Comparison of ENCODE assay signal across 17 cellular contexts in genomic region chr12:62252576-62252975, GRCh38. TPM values are rescaled to one million over a fixed set of nuclear protein-coding genes. Genes with fewer than 3 reads are reported as not detected.
DNase-seq lines count a peak whose midpoint lies in the region; ATAC-seq and TF ChIP-seq lines count a peak whose summit lies in the region.
"Had no signal": no experiment of that assay in that cellular context is flagged by ENCODE, and none has a peak within 500 bp of the region (broad histone marks: within the 10 kb centered on the region; RNA-seq: fewer than 3 reads in every experiment).

No MANE protein-coding gene starts in this region.

- H2BK20ac ChIP-seq in IMR-90 (ENCODE audit: low read depth, low read length), result no peak overlapping the region

- H3K27ac Mint-ChIP-seq in activated naive CD4-positive, alpha-beta T cell treated with anti-CD3 and anti-CD28 coated beads, Interleukin-2, amount 10 ng/mL, durations not matched to agents 7 days and 5 days, result peak overlapping the region; percentile 99
- H3K27ac Mint-ChIP-seq in activated naive CD4-positive, alpha-beta T cell treated with anti-CD3 and anti-CD28 coated beads for 36 hours, result no peak overlapping the region
- H3K27ac Mint-ChIP-seq: IgD-negative memory B cell had no signal

- no peak overlapping the region for H2BK5ac ChIP-seq in IMR-90 (ENCODE audit: low read depth, low read length, poor library complexity, severe bottlenecking)

- no peak overlapping the region for H3K4me2 ChIP-seq in IMR-90 (ENCODE audit: low read depth, low read length)

- POLR2A ChIA-PET in IMR-90 (lab: Charles Lee; ENCODE audit: unreplicated experiment), result no interaction called here

- ATAC-seq in IMR-90 (ENCODE audit: low read depth) (peak; percentile 31; the same call in 1 of the 2 replicates), HG03432 (IDR thresholded peaks at IDR 0.05; ENCODE audit: unreplicated experiment) (no peak)

- H3K4me1 ChIP-seq in IMR-90 (ENCODE audit: control insufficient read depth, insufficient read depth, low read length), result peaks cover 3% of the 10 kb centered on the region; the same call in 1 of the 2 replicates

- H3K27me3 ChIP-seq in IMR-90 (ENCODE audit: control insufficient read depth, insufficient read depth, low read length), result no peaks in the 10 kb centered on the region

- H3K14ac ChIP-seq in IMR-90 (replicated peaks; ENCODE audit: low read depth, low read length), result no peak overlapping the region

- TF ChIP-seq POLR2A in IMR-90 (IDR thresholded peaks at IDR 0.05; ENCODE audit: low read depth, low read length), result no peak

- TF ChIP-seq RAD21 in IMR-90 (IDR thresholded peaks at IDR 0.05; ENCODE audit: low read length), result no peak

- H4K8ac ChIP-seq in IMR-90 (ENCODE audit: low read depth in 2 of 2, low read length in 2 of 2), result no peak overlapping the region

- no peak overlapping the region for H3K4ac ChIP-seq in IMR-90 (ENCODE audit: low read depth, low read length)

- no peak overlapping the region for H3K18ac ChIP-seq in IMR-90 (ENCODE audit: low read depth, low read length)

- DNase-seq in activated naive CD4-positive, alpha-beta T cell treated with anti-CD3 and anti-CD28 coated beads, Interleukin-2, amount 10 ng/mL, durations not matched to agents 7 days and 5 days, result no peak
- DNase-seq in activated naive CD4-positive, alpha-beta T cell treated with anti-CD3 and anti-CD28 coated beads for 36 hours, result no peak
- peak; percentile 54 for DNase-seq in IMR-90
- DNase-seq in epithelial cell of esophagus (ENCODE audit: low read depth), result peak; percentile 30
- no peak for DNase-seq in amygdala (lab: John Stamatoyannopoulos, UW)
- DNase-seq in GM03348 (ENCODE audit: low spot score), result no peak
- DNase-seq: C1 segment of cervical spinal cord; H7; MV-4-11; NCI-H1417; NCI-H187 treated with DMSO at 0.1 percent for 48 hours; NCI-H2171; NCI-H446; NK-92 treated with Interleukin-12 subunit alpha and Interleukin-12 subunit beta, amount 100 ng/mL, for 24 hours; SHP77 treated with DMSO at 0.1 percent for 48 hours had no signal

- no peaks in the 10 kb centered on the region for H4K20me1 ChIP-seq in IMR-90 (ENCODE audit: insufficient read depth, low read length)

- H3K9me3 Mint-ChIP-seq in activated naive CD4-positive, alpha-beta T cell treated with anti-CD3 and anti-CD28 coated beads, Interleukin-2, amount 10 ng/mL, durations not matched to agents 7 days and 5 days, result peaks cover 4% of the 10 kb centered on the region
- no peaks in the 10 kb centered on the region for H3K9me3 Mint-ChIP-seq in activated naive CD4-positive, alpha-beta T cell treated with anti-CD3 and anti-CD28 coated beads for 36 hours
- H3K9me3 Mint-ChIP-seq: IgD-negative memory B cell had no signal

- no peak for TF ChIP-seq CTCF in IMR-90 (conservative IDR thresholded peaks at IDR 0.05; ENCODE audit: low read depth, low read length)
- no peak for TF ChIP-seq CTCF in epithelial cell of esophagus (IDR thresholded peaks at IDR 0.05; ENCODE audit: insufficient read depth, low read depth, low read length, missing control alignments)

- in situ Hi-C loops in IMR-90 (cut with MboI; ENCODE audit: low sequenced_read_pairs), result no loop called here

- H3K4me3 ChIP-seq in IMR-90 (ENCODE audit: insufficient read depth, low read depth, low read length), result no peak overlapping the region
- no peak overlapping the region for H3K4me3 ChIP-seq in epithelial cell of esophagus (ENCODE audit: low read length)

- no peak overlapping the region for H4K5ac ChIP-seq in IMR-90 (ENCODE audit: low read depth, low read length)

- BruUV-seq in IMR-90 (replicated peaks; lab: Mats Ljungman, UMichigan), result no TSS peak

- no peak overlapping the region for H3K27ac ChIP-seq in IMR-90 (ENCODE audit: insufficient read depth, low read length)

- no peak overlapping the region for H3K4me3 Mint-ChIP-seq in activated naive CD4-positive, alpha-beta T cell treated with anti-CD3 and anti-CD28 coated beads, Interleukin-2, amount 10 ng/mL, durations not matched to agents 7 days and 5 days
- H3K4me3 Mint-ChIP-seq in activated naive CD4-positive, alpha-beta T cell treated with anti-CD3 and anti-CD28 coated beads for 36 hours, result no peak overlapping the region
- H3K4me3 Mint-ChIP-seq: IgD-negative memory B cell had no signal

- no peaks in the 10 kb centered on the region for H3K9me3 ChIP-seq in IMR-90 (ENCODE audit: control insufficient read depth, insufficient read depth, low read length)

- H2BK15ac ChIP-seq in IMR-90 (ENCODE audit: low read depth, low read length), result no peak overlapping the region

- no peaks in the 10 kb centered on the region for H3K79me1 ChIP-seq in IMR-90 (ENCODE audit: low read depth in 1 of 2, low read length in 2 of 2)

- H2AFZ ChIP-seq in IMR-90 (replicated peaks; ENCODE audit: low read length, poor library complexity), result no peak overlapping the region

- CTCF ChIA-PET in activated naive CD4-positive, alpha-beta T cell treated with anti-CD3 and anti-CD28 coated beads, Interleukin-2, amount 10 ng/mL, durations not matched to agents 7 days and 5 days (lab: Charles Lee), result no interaction called here
- CTCF ChIA-PET in activated naive CD4-positive, alpha-beta T cell treated with anti-CD3 and anti-CD28 coated beads for 36 hours (lab: Charles Lee), result no interaction called here
- CTCF ChIA-PET in IMR-90 (lab: Yijun Ruan, JAX), result no interaction called here

- dilution Hi-C loops in IMR-90 (cut with HindIII; ENCODE audit: low sequenced_read_pairs, unreplicated experiment), result no loop called here

- H2AK9ac ChIP-seq in IMR-90 (replicated peaks; ENCODE audit: low read depth, low read length, poor library complexity), result no peak overlapping the region

- H3K56ac ChIP-seq in IMR-90 (ENCODE audit: extremely low read depth, insufficient read depth, low read length), result no peak overlapping the region

- WGBS in IMR-90 (ENCODE audit: extremely low coverage in 2 of 2, insufficient read length in 1 of 2), 2 experiments, result no CpG with 5 or more reads among the region's 4 CpGs

- peaks cover 35% of the 10 kb centered on the region for H3K36me3 Mint-ChIP-seq in activated naive CD4-positive, alpha-beta T cell treated with anti-CD3 and anti-CD28 coated beads, Interleukin-2, amount 10 ng/mL, durations not matched to agents 7 days and 5 days
- no peaks in the 10 kb centered on the region for H3K36me3 Mint-ChIP-seq in activated naive CD4-positive, alpha-beta T cell treated with anti-CD3 and anti-CD28 coated beads for 36 hours (ENCODE audit: low read depth)

- no peak overlapping the region for H4K91ac ChIP-seq in IMR-90 (ENCODE audit: insufficient read depth, low read depth, low read length)

- no peaks in the 10 kb centered on the region for H3K36me3 ChIP-seq in IMR-90 (ENCODE audit: control insufficient read depth, insufficient read depth, low read length)

- H2BK120ac ChIP-seq in IMR-90 (ENCODE audit: low read depth, low read length), result no peak overlapping the region

- H3K9ac ChIP-seq in IMR-90 (ENCODE audit: low read depth, low read length), result no peak overlapping the region

- H2AK5ac ChIP-seq in IMR-90 (ENCODE audit: low read depth, low read length), result no peak overlapping the region

- intact Hi-C loops in activated naive CD4-positive, alpha-beta T cell treated with anti-CD3 and anti-CD28 coated beads for 36 hours (cut with micrococcal nuclease), result no loop called here
- intact Hi-C loops in IMR-90 (cut with micrococcal nuclease), result no loop called here

- no peak overlapping the region for H3K23ac ChIP-seq in IMR-90 (ENCODE audit: low read depth, low read length)

- peaks cover 57% of the 10 kb centered on the region for H3K4me1 Mint-ChIP-seq in activated naive CD4-positive, alpha-beta T cell treated with anti-CD3 and anti-CD28 coated beads, Interleukin-2, amount 10 ng/mL, durations not matched to agents 7 days and 5 days
- H3K4me1 Mint-ChIP-seq in activated naive CD4-positive, alpha-beta T cell treated with anti-CD3 and anti-CD28 coated beads for 36 hours (ENCODE audit: low read depth), result peaks cover 44% of the 10 kb centered on the region

- H3K27me3 Mint-ChIP-seq in activated naive CD4-positive, alpha-beta T cell treated with anti-CD3 and anti-CD28 coated beads, Interleukin-2, amount 10 ng/mL, durations not matched to agents 7 days and 5 days, result no peaks in the 10 kb centered on the region
- no peaks in the 10 kb centered on the region for H3K27me3 Mint-ChIP-seq in activated naive CD4-positive, alpha-beta T cell treated with anti-CD3 and anti-CD28 coated beads for 36 hours (ENCODE audit: low read depth)

- no peaks in the 10 kb centered on the region for H3K9me1 ChIP-seq in IMR-90 (ENCODE audit: insufficient read depth, low read length)

TF ChIP-seq in IMR-90, 13 proteins besides CTCF, POLR2A, EP300 and RAD21:
- 0 out of 2 replicates have a peak, but pooled peaks have one; percentile 36 for TF ChIP-seq BHLHE40 (IDR thresholded peaks at IDR 0.05; ENCODE audit: low read depth, low read length)
- no peak for TF ChIP-seq RCOR1 (IDR thresholded peaks at IDR 0.05; ENCODE audit: insufficient replicate concordance, low read length)
- no peak for TF ChIP-seq ELK1 (IDR thresholded peaks at IDR 0.05; ENCODE audit: borderline replicate concordance, low read depth, low read length)
- TF ChIP-seq USF2 (IDR thresholded peaks at IDR 0.05; ENCODE audit: low read depth, low read length), result peak; percentile 73
- TF ChIP-seq CEBPB (IDR thresholded peaks at IDR 0.05; ENCODE audit: low read depth, low read length), result peak; percentile 50; the same call in 1 of the 2 replicates

RNA-seq across cellular contexts. Expression of gene USP15, which starts 7.6 kb away (rescaled TPM):
- total RNA-seq in activated naive CD4-positive, alpha-beta T cell treated with anti-CD3 and anti-CD28 coated beads for 36 hours, result 10 to 100 TPM; 84.5 to 95.5 TPM
- 49.6 and 82.5 TPM in 2 replicates for total RNA-seq in IMR-90 (2012; rRNA removed)
- polyA plus RNA-seq in IMR-90 (2012; rRNA removed), result 27.6 and 28.5 TPM in 2 replicates
- 7.2 and 17.5 TPM in 2 replicates for polyA plus RNA-seq in IMR-90 (2012; cell fraction: cytosol; rRNA removed)
- polyA plus RNA-seq in IMR-90 (2012; cell fraction: nucleus; rRNA removed; ENCODE audit: low replicate concordance), result 11.5 and 95.7 TPM in 2 replicates

Comparison
In these comparisons a context has a peak if more than half of its experiments do, and no peak if none do; other contexts are left out.
1. DNase-seq: peak in IMR-90 (single experiment) and epithelial cell of esophagus (single experiment); none in activated naive CD4-positive, alpha-beta T cell treated with anti-CD3 and anti-CD28 coated beads, Interleukin-2, amount 10 ng/mL, durations not matched to agents 7 days and 5 days (single experiment), activated naive CD4-positive, alpha-beta T cell treated with anti-CD3 and anti-CD28 coated beads for 36 hours (single experiment), amygdala (0 of 56) and GM03348 (single experiment).